Comparison of ENCODE assay signal across 8 cellular contexts in the genomic region with DNA sequence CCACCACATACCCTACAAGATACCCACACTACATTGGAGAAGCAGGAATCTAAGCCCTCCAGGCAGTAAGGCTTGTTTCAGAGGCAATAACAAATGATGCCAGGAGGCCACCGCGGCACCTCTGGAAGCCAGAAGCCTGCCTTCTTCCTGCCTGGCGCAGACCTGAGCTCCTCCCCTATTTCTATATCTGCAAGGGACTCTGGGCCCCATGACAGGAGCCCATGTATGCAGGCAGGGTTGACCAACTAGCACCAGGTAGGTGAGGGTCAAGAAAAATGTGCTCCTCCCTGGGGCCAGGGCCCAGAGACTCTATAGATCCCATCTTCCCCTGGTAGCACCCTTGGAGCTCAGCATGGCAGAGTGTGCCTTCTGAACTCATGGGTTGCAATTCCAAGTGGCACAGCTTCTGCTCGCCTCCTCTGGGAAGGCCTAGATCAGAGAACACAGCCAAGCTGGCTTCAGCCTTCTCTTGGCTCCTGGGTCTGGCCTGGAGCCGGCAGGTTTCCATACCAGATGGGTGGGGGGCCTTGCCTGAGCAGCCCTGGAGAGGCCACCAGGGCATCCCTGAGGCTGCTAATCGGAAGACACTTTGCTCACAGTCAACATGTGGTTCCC.
A peak's percentile ranks its signal among the peaks of the same experiment; 100 is the strongest.
DNase-seq lines count a peak whose midpoint lies in the region; ATAC-seq and TF ChIP-seq lines count a peak whose summit lies in the region.

No MANE protein-coding gene starts in this region.

- H3K4me3 ChIP-seq in BLaER1 (no peak overlapping the region), mucosa of stomach (ENCODE audit: low read length) (no peak overlapping the region)

- H3K9me3 ChIP-seq in BLaER1: no peaks in the 10 kb centered on the region
- no peaks in the 10 kb centered on the region for H3K9me3 ChIP-seq in mucosa of stomach (ENCODE audit: control insufficient read depth, low read length)

- H3K4me2 ChIP-seq in BLaER1: peak overlapping the region; percentile 81

- H3K27ac ChIP-seq in BLaER1 (peak overlapping the region; percentile 18; the same call in 1 of the 2 replicates), RWPE1 (peak overlapping the region; percentile 19; the same call in 1 of the 2 replicates)

- ATAC-seq in GM19455 (IDR thresholded peaks at IDR 0.05; ENCODE audit: unreplicated experiment): peak; percentile 22
- ATAC-seq in HG03108 (IDR thresholded peaks at IDR 0.05; ENCODE audit: unreplicated experiment): no peak
- no peak for ATAC-seq in HG03520 (IDR thresholded peaks at IDR 0.05; ENCODE audit: unreplicated experiment)

- H3K4me1 ChIP-seq in BLaER1 (peaks cover 72% of the 10 kb centered on the region), mucosa of stomach (ENCODE audit: control insufficient read depth, insufficient read depth, low read length) (peaks cover 23% of the 10 kb centered on the region)

- no peak for DNase-seq in RWPE1 (ENCODE audit: low spot score)
- DNase-seq in AG08396 (ENCODE audit: low spot score): no peak
- no peak for DNase-seq in NCI-H748 treated with DMSO at 0.1 percent for 48 hours (lab: John Stamatoyannopoulos, UW)

- H3K27me3 ChIP-seq in BLaER1 (no peaks in the 10 kb centered on the region), mucosa of stomach (ENCODE audit: control insufficient read depth, insufficient read depth, low read length) (no peaks in the 10 kb centered on the region)

- H3K36me3 ChIP-seq in BLaER1 (peaks cover 47% of the 10 kb centered on the region), mucosa of stomach (ENCODE audit: control insufficient read depth, insufficient read depth, low read length) (no peaks in the 10 kb centered on the region)

- POLR2A ChIA-PET in RWPE1 (lab: Yijun Ruan, JAX; ENCODE audit: low non-redundant PET): no interaction called here

- peaks cover 17% of the 10 kb centered on the region; the same call in 1 of the 2 replicates for H4K20me1 ChIP-seq in BLaER1

- TF ChIP-seq CTCF in RWPE1 (conservative IDR thresholded peaks at IDR 0.05; ENCODE audit: low read depth): no peak

- H3K9ac ChIP-seq in BLaER1: peak overlapping the region; percentile 36; the same call in 1 of the 2 replicates
- H3K9ac ChIP-seq in mucosa of stomach (ENCODE audit: low read length): peak overlapping the region; percentile 3

- CTCF ChIA-PET in RWPE1 (lab: Yijun Ruan, JAX): interaction anchor here (0.5 to 3.3 kb wide), 21 partner anchors 8 to 317 kb away, joined by 3 to 35 read pairs (median 3); a partner anchor contains a TSS
